Comparison of ENCODE assay signal across 8 cellular contexts in genomic region chr22:41021039-41021654, GRCh38.
A peak's percentile ranks its signal among the peaks of the same experiment; 100 is the strongest.
DNase-seq lines count a peak whose midpoint lies in the region; ATAC-seq, FAIRE-seq and TF ChIP-seq lines count a peak whose summit lies in the region.

No MANE protein-coding gene starts in this region.

- peak overlapping the region; percentile 88 to 94 (median 91) for H3K4me3 Mint-ChIP-seq in brain

- no peak for TF ChIP-seq CTCF in C4-2B (conservative IDR thresholded peaks at IDR 0.05)
- no peak for TF ChIP-seq CTCF in brain (conservative IDR thresholded peaks at IDR 0.05)
- TF ChIP-seq CTCF in HepG2 (CRISPR knock-in tag; IDR thresholded peaks at IDR 0.05), result no peak
- no peak for TF ChIP-seq CTCF in thoracic aorta (IDR thresholded peaks at IDR 0.05)

- intact Hi-C loops in HepG2 (cut with micrococcal nuclease; ENCODE audit: unreplicated experiment), result no loop called here

- POLR2A ChIA-PET in HepG2 (lab: Yijun Ruan, JAX), result interaction anchor here (0.6 to 3.1 kb wide), 14 partner anchors 10 to 360 kb away, joined by 3 to 50 read pairs (median 10); partner anchors contain the start of genes EP300, RBX1, ST13 and TEF

- no peaks in the 10 kb centered on the region for H4K20me1 ChIP-seq in HepG2 (ENCODE audit: insufficient read depth, low read length)

- peaks cover 4% of the 10 kb centered on the region for H3K27me3 Mint-ChIP-seq in brain

- TF ChIP-seq RAD21 in HepG2 (CRISPR knock-in tag; IDR thresholded peaks at IDR 0.05), result no peak

- H3K27ac ChIP-seq in C4-2B, result peak overlapping the region; percentile 98
- H3K27ac ChIP-seq in HepG2 (ENCODE audit: extremely low read length, insufficient read depth, low read length), result peak overlapping the region; percentile 75
- H3K27ac ChIP-seq in thoracic aorta, result peak overlapping the region; percentile 70 to 95

- H3K4me3 ChIP-seq in Jurkat, Clone E6-1 (ENCODE audit: low read length), result peak overlapping the region; percentile 60
- H3K4me3 ChIP-seq in HepG2 (replicated peaks in 1 of 3; ENCODE audit: insufficient read depth in 1 of 3, low read depth in 2 of 3, low read length in 3 of 3), result peak overlapping the region; percentile 66 to 88 (median 75)
- H3K4me3 ChIP-seq in thoracic aorta, result peak overlapping the region; percentile 92

- FAIRE-seq in HepG2 (lab: Jason Lieb, UNC) (no peak), GM12891 (lab: Jason Lieb, UNC) (no peak)

- no peak overlapping the region for H2AFZ ChIP-seq in HepG2 (ENCODE audit: low read length)

- TF ChIP-seq POLR2A in HepG2 (IDR thresholded peaks at IDR 0.05; ENCODE audit: insufficient read depth in 1 of 2, low read depth in 2 of 2, low read length in 2 of 2), result 0 out of 4 replicates have a peak, but pooled peaks of 1 of the 2 experiments have one; percentile 8
- no peak for TF ChIP-seq POLR2A in GM12891 (IDR thresholded peaks at IDR 0.05; ENCODE audit: low read depth, low read length)

- ATAC-seq in HepG2 (peak; percentile 8; the same call in 2 of the 3 replicates), thoracic aorta (ENCODE audit: insufficient number of reproducible peaks, low FRiP score, low read depth) (no peak)

- TF ChIP-seq EP300 in HepG2 (IDR thresholded peaks at IDR 0.05; ENCODE audit: low read depth in 2 of 2, low read length in 2 of 2) (no peak), HepG2 (CRISPR knock-in tag; IDR thresholded peaks at IDR 0.05; ENCODE audit: borderline replicate concordance) (no peak)

- H3K27me3 ChIP-seq in HepG2 (ENCODE audit: control insufficient read depth in 1 of 2, insufficient read depth in 2 of 2, low read length in 2 of 2), result peaks cover 2 to 9% of the 10 kb centered on the region in 2 experiments; a peak in 2 of 5 replicates
- no peaks in the 10 kb centered on the region for H3K27me3 ChIP-seq in thoracic aorta (replicated peaks; ENCODE audit: insufficient read depth)

- BruUV-seq in HepG2 (replicated peaks; lab: Mats Ljungman, UMichigan), result no TSS peak

- peak overlapping the region; percentile 78 to 98 (median 87) for H3K27ac Mint-ChIP-seq in brain

- H3K36me3 Mint-ChIP-seq in brain, result no peaks in the 10 kb centered on the region

- peak overlapping the region; percentile 95 for H3K4me2 ChIP-seq in HepG2 (ENCODE audit: low read depth, low read length)

- H3K36me3 ChIP-seq in HepG2 (replicated peaks in 1 of 2; ENCODE audit: control insufficient read depth in 1 of 2, insufficient read depth in 2 of 2, low read length in 2 of 2) (no peaks in the 10 kb centered on the region), thoracic aorta (no peaks in the 10 kb centered on the region)

- no peaks in the 10 kb centered on the region for H3K79me2 ChIP-seq in HepG2 (ENCODE audit: insufficient read depth, low read length)

- DNase-seq in Jurkat, Clone E6-1 (ENCODE audit: low read depth, low spot score), result no peak
- DNase-seq in HepG2 (ENCODE audit: low spot score) (no peak), thoracic aorta (ENCODE audit: low spot score) (no peak), GM12891 (ENCODE audit: insufficient read length, low spot score) (no peak), NCI-H1436 treated with DMSO at 0.1 percent for 48 hours (lab: John Stamatoyannopoulos, UW) (no peak), NCI-H526 treated with DMSO at 0.1 percent for 48 hours (lab: John Stamatoyannopoulos, UW) (no peak)

- no peaks in the 10 kb centered on the region for H3K9me3 ChIP-seq in HepG2 (ENCODE audit: low read length)
- H3K9me3 ChIP-seq in thoracic aorta, result no peaks in the 10 kb centered on the region

- in situ Hi-C loops in HepG2 (cut with HindIII; ENCODE audit: extremely low pct_ligation_motif_present, low pct_unique_long_range_greater_than_20kb), result no loop called here

- 28% methylated on average over 16 of the region's 20 CpGs for WGBS in HepG2 (ENCODE audit: low lambda C conversion rate)

- peak overlapping the region; percentile 74 for H3K9ac ChIP-seq in HepG2 (ENCODE audit: insufficient read depth, low read depth, low read length)

- H3K4me1 Mint-ChIP-seq in brain, result peaks cover 22% of the 10 kb centered on the region

- peaks cover 33% of the 10 kb centered on the region for H3K4me1 ChIP-seq in HepG2 (ENCODE audit: insufficient read depth, low read length)
- H3K4me1 ChIP-seq in thoracic aorta (ENCODE audit: control insufficient read depth in 1 of 2, low read depth in 2 of 2), result peaks cover 0 to 10% of the 10 kb centered on the region in 2 donors

- CTCF ChIA-PET in HepG2 (lab: Yijun Ruan, JAX; ENCODE audit: low intra/inter-chr PET ratio, low total read pairs), result no interaction called here

- peaks cover 0 to 4% (median 0%) of the 10 kb centered on the region in 5 experiments for H3K9me3 Mint-ChIP-seq in brain

TF ChIP-seq in HepG2, 621 proteins besides CTCF, POLR2A, EP300 and RAD21 (continues in another document):
- TF ChIP-seq ZNF225 (CRISPR knock-in tag; IDR thresholded peaks at IDR 0.05) (no peak), MYNN (CRISPR knock-in tag; IDR thresholded peaks at IDR 0.05; ENCODE audit: low read depth) (no peak), ZNF18 (CRISPR knock-in tag; IDR thresholded peaks at IDR 0.05; ENCODE audit: insufficient replicate concordance) (no peak), FLYWCH1 (CRISPR knock-in tag; IDR thresholded peaks at IDR 0.05) (no peak), ZNF615 (CRISPR knock-in tag; IDR thresholded peaks at IDR 0.05; ENCODE audit: borderline replicate concordance) (no peak), IRF9 (CRISPR knock-in tag; IDR thresholded peaks at IDR 0.05; ENCODE audit: borderline replicate concordance) (no peak), MAX (IDR thresholded peaks at IDR 0.05) (peak; percentile 10; the same call in 1 of the 2 replicates), SALL1 (CRISPR knock-in tag; IDR thresholded peaks at IDR 0.05) (no peak)

TF ChIP-seq in GM12891, 5 proteins besides CTCF, POLR2A, EP300 and RAD21:
- TF ChIP-seq POU2F2 (IDR thresholded peaks at IDR 0.05; ENCODE audit: low read depth, low read length) (no peak), SPI1 (IDR thresholded peaks at IDR 0.05; ENCODE audit: low read depth, low read length) (no peak), PAX5 (IDR thresholded peaks at IDR 0.05; ENCODE audit: insufficient read depth, low read length, severe bottlenecking) (no peak), TAF1 (IDR thresholded peaks at IDR 0.05; ENCODE audit: low read depth, low read length) (no peak), POLR2AphosphoS5 (IDR thresholded peaks at IDR 0.05; ENCODE audit: low read depth, low read length) (no peak)
